34 cellular contexts compared by ENCODE assay signal in genomic region chrX:112356031-112356430, GRCh38.
"Had no signal": no experiment of that assay in that cellular context is flagged by ENCODE, and none has a peak within 500 bp of the region (broad histone marks: within the 10 kb centered on the region; RNA-seq: fewer than 3 reads in every experiment).

No MANE protein-coding gene starts in this region.

- H3K36me3 Mint-ChIP-seq: activated CD8-positive, alpha-beta memory T cell treated with anti-CD3 and anti-CD28 coated beads, Interleukin-2, amount 10 ng/mL, durations not matched to agents 7 days and 5 days; activated naive CD4-positive, alpha-beta T cell treated with anti-CD3 and anti-CD28 coated beads, Interleukin-2, amount 10 ng/mL, durations not matched to agents 7 days and 5 days; activated naive CD4-positive, alpha-beta T cell treated with anti-CD3 and anti-CD28 coated beads, Interleukin-2, amount 50 U/mL, for 24 hours; activated naive CD8-positive, alpha-beta T cell; activated naive CD8-positive, alpha-beta T cell treated with anti-CD3 and anti-CD28 coated beads, Interleukin-2, amount 10 ng/mL, durations not matched to agents 7 days and 5 days; brain had no signal

- ATAC-seq: activated CD8-positive, alpha-beta memory T cell treated with anti-CD3 and anti-CD28 coated beads, Interleukin-2, amount 10 ng/mL, durations not matched to agents 7 days and 5 days; activated CD8-positive, alpha-beta T cell treated with anti-CD3 and anti-CD28 coated beads, Interleukin-2, amount 10 ng/mL, durations not matched to agents 7 days and 5 days; activated naive CD8-positive, alpha-beta T cell treated with anti-CD3 and anti-CD28 coated beads, Interleukin-2, amount 50 U/mL, for 24 hours had no signal

- H3K27ac Mint-ChIP-seq: activated B cell treated with CpG ODN at 0.5 μM for 24 hours; activated CD4-positive, alpha-beta memory T cell treated with anti-CD3 and anti-CD28 coated beads, Interleukin-2, amount 10 ng/mL, durations not matched to agents 7 days and 5 days; activated CD4-positive, alpha-beta T cell treated with anti-CD3 and anti-CD28 coated beads, Interleukin-2, amount 10 ng/mL, durations not matched to agents 7 days and 5 days; activated CD8-positive, alpha-beta memory T cell treated with anti-CD3 and anti-CD28 coated beads, Interleukin-2, amount 10 ng/mL, durations not matched to agents 7 days and 5 days; activated CD8-positive, alpha-beta T cell treated with anti-CD3 and anti-CD28 coated beads, Interleukin-2, amount 10 ng/mL, durations not matched to agents 7 days and 5 days; activated naive CD4-positive, alpha-beta T cell treated with anti-CD3 and anti-CD28 coated beads, Interleukin-2, amount 10 ng/mL, durations not matched to agents 7 days and 5 days; activated naive CD4-positive, alpha-beta T cell treated with anti-CD3 and anti-CD28 coated beads, Interleukin-2, amount 50 U/mL, for 24 hours; activated naive CD8-positive, alpha-beta T cell; activated naive CD8-positive, alpha-beta T cell treated with anti-CD3 and anti-CD28 coated beads, Interleukin-2, amount 10 ng/mL, durations not matched to agents 7 days and 5 days; activated naive CD8-positive, alpha-beta T cell treated with anti-CD3 and anti-CD28 coated beads, Interleukin-2, amount 50 U/mL, for 24 hours; activated T-cell treated with anti-CD3 and anti-CD28 coated beads, Interleukin-2, amount 50 U/mL, for 24 hours; activated T-helper 2 cell treated with anti-CD3 and anti-CD28 coated beads, Interferon-gamma antibody, Interleukin-2, Interleukin-4, amounts not matched to agents 10 μg/mL and 5 μg/mL and 100 μg/mL, durations not matched to agents 14 hours and 24 hours and 36 hours; T-helper 1 cell treated with Interleukin-12 subunit alpha and Interleukin-12 subunit beta and Interleukin-4 antibody, amounts not matched to agents 30 μg/mL and 1 μg/mL, for 36 hours; T-helper 2 cell treated with Interferon-gamma antibody and Interleukin-4, amounts not matched to agents 5 μg/mL and 100 μg/mL, for 36 hours had no signal

- H3K27ac ChIP-seq: ascending aorta, cardiac muscle cell, VCaP had no signal

- H3K36me3 ChIP-seq: ascending aorta, cardiac muscle cell had no signal

- H3K4me1 Mint-ChIP-seq: activated B cell treated with CpG ODN at 0.5 μM for 24 hours; activated CD4-positive, alpha-beta memory T cell treated with anti-CD3 and anti-CD28 coated beads, Interleukin-2, amount 10 ng/mL, durations not matched to agents 7 days and 5 days; activated CD4-positive, alpha-beta T cell treated with anti-CD3 and anti-CD28 coated beads, Interleukin-2, amount 10 ng/mL, durations not matched to agents 7 days and 5 days; activated CD8-positive, alpha-beta memory T cell treated with anti-CD3 and anti-CD28 coated beads, Interleukin-2, amount 10 ng/mL, durations not matched to agents 7 days and 5 days; activated naive CD4-positive, alpha-beta T cell treated with anti-CD3 and anti-CD28 coated beads, Interleukin-2, amount 10 ng/mL, durations not matched to agents 7 days and 5 days; activated naive CD4-positive, alpha-beta T cell treated with anti-CD3 and anti-CD28 coated beads, Interleukin-2, amount 50 U/mL, for 24 hours; activated naive CD8-positive, alpha-beta T cell treated with anti-CD3 and anti-CD28 coated beads, Interleukin-2, amount 10 ng/mL, durations not matched to agents 7 days and 5 days; activated naive CD8-positive, alpha-beta T cell treated with anti-CD3 and anti-CD28 coated beads, Interleukin-2, amount 50 U/mL, for 24 hours; central memory CD8-positive, alpha-beta T cell had no signal

- H3K27me3 Mint-ChIP-seq: activated B cell treated with CpG ODN at 0.5 μM for 24 hours; activated CD4-positive, alpha-beta memory T cell treated with anti-CD3 and anti-CD28 coated beads, Interleukin-2, amount 10 ng/mL, durations not matched to agents 7 days and 5 days; activated CD4-positive, alpha-beta T cell treated with anti-CD3 and anti-CD28 coated beads, Interleukin-2, amount 10 ng/mL, durations not matched to agents 7 days and 5 days; activated CD8-positive, alpha-beta memory T cell treated with anti-CD3 and anti-CD28 coated beads, Interleukin-2, amount 10 ng/mL, durations not matched to agents 7 days and 5 days; activated naive CD4-positive, alpha-beta T cell treated with anti-CD3 and anti-CD28 coated beads, Interleukin-2, amount 10 ng/mL, durations not matched to agents 7 days and 5 days; activated naive CD4-positive, alpha-beta T cell treated with anti-CD3 and anti-CD28 coated beads, Interleukin-2, amount 50 U/mL, for 24 hours; activated naive CD8-positive, alpha-beta T cell; activated naive CD8-positive, alpha-beta T cell treated with anti-CD3 and anti-CD28 coated beads, Interleukin-2, amount 10 ng/mL, durations not matched to agents 7 days and 5 days; activated naive CD8-positive, alpha-beta T cell treated with anti-CD3 and anti-CD28 coated beads, Interleukin-2, amount 50 U/mL, for 24 hours; central memory CD8-positive, alpha-beta T cell had no signal

- H3K4me3 ChIP-seq: ascending aorta, cardiac muscle cell had no signal

- H3K27me3 ChIP-seq: ascending aorta, cardiac muscle cell had no signal

- DNase-seq: activated B cell treated with CpG ODN at 0.5 μM for 24 hours; activated CD4-positive, alpha-beta memory T cell treated with anti-CD3 and anti-CD28 coated beads, Interleukin-2, amount 10 ng/mL, durations not matched to agents 7 days and 5 days; activated CD4-positive, alpha-beta T cell treated with anti-CD3 and anti-CD28 coated beads for 48 hours; activated CD4-positive, alpha-beta T cell treated with anti-CD3 and anti-CD28 coated beads, Interleukin-2, amount 10 ng/mL, durations not matched to agents 7 days and 5 days; activated CD4-positive, alpha-beta T cell treated with anti-CD3 and anti-CD28 coated beads, Interleukin-2, amount 50 U/mL, for 48 hours; activated CD4-positive, CD25-positive, alpha-beta regulatory T cell treated with anti-CD3 and anti-CD28 coated beads, Interleukin-2, amount 50 U/mL, for 72 hours; activated CD8-positive, alpha-beta memory T cell treated with anti-CD3 and anti-CD28 coated beads for 24 hours; activated CD8-positive, alpha-beta memory T cell treated with anti-CD3 and anti-CD28 coated beads, Interleukin-2, amount 10 ng/mL, durations not matched to agents 7 days and 5 days; activated CD8-positive, alpha-beta memory T cell treated with anti-CD3 and anti-CD28 coated beads, Interleukin-2, amount 50 U/mL, for 48 hours; activated CD8-positive, alpha-beta T cell treated with anti-CD3 and anti-CD28 coated beads, Interleukin-2, amount 10 ng/mL, durations not matched to agents 7 days and 5 days; activated effector memory CD4-positive, alpha-beta T cell treated with Interleukin-2 at 50 U/mL for 16 hours; activated gamma-delta T cell; activated naive CD4-positive, alpha-beta T cell treated with anti-CD3 and anti-CD28 coated beads, Interleukin-2, amount 10 ng/mL, durations not matched to agents 7 days and 5 days; activated naive CD4-positive, alpha-beta T cell treated with Interleukin-2 at 50 U/mL for 16 hours; activated naive CD8-positive, alpha-beta T cell treated with anti-CD3 and anti-CD28 coated beads, Interleukin-2, amount 10 ng/mL, durations not matched to agents 7 days and 5 days; activated naive CD8-positive, alpha-beta T cell treated with anti-CD3 and anti-CD28 coated beads, Interleukin-2, amount 50 U/mL, for 24 hours; activated T-cell treated with anti-CD3 and anti-CD28 coated beads, Interleukin-2, amount 50 U/mL, for 24 hours; activated T-cell treated with anti-CD3 and anti-CD28 coated beads, Interleukin-2, amount 50 U/mL, for 48 hours; amygdala; anterior cingulate cortex; caudate nucleus; T-helper 1 cell; T-helper 2 cell; T-helper 9 cell had no signal

- H3K4me1 ChIP-seq: ascending aorta had no signal

- H3K9me3 Mint-ChIP-seq: activated B cell treated with CpG ODN at 0.5 μM for 24 hours; activated CD4-positive, alpha-beta memory T cell treated with anti-CD3 and anti-CD28 coated beads, Interleukin-2, amount 10 ng/mL, durations not matched to agents 7 days and 5 days; activated CD4-positive, alpha-beta T cell treated with anti-CD3 and anti-CD28 coated beads, Interleukin-2, amount 10 ng/mL, durations not matched to agents 7 days and 5 days; activated naive CD4-positive, alpha-beta T cell treated with anti-CD3 and anti-CD28 coated beads, Interleukin-2, amount 50 U/mL, for 24 hours; activated naive CD8-positive, alpha-beta T cell treated with anti-CD3 and anti-CD28 coated beads, Interleukin-2, amount 10 ng/mL, durations not matched to agents 7 days and 5 days; activated naive CD8-positive, alpha-beta T cell treated with anti-CD3 and anti-CD28 coated beads, Interleukin-2, amount 50 U/mL, for 24 hours; activated T-helper 2 cell treated with anti-CD3 and anti-CD28 coated beads, Interferon-gamma antibody, Interleukin-2, Interleukin-4, amounts not matched to agents 10 μg/mL and 5 μg/mL and 100 μg/mL, durations not matched to agents 14 hours and 24 hours and 36 hours; central memory CD8-positive, alpha-beta T cell; T-helper 1 cell treated with Interleukin-12 subunit alpha and Interleukin-12 subunit beta and Interleukin-4 antibody, amounts not matched to agents 30 μg/mL and 1 μg/mL, for 36 hours; T-helper 2 cell treated with Interferon-gamma antibody and Interleukin-4, amounts not matched to agents 5 μg/mL and 100 μg/mL, for 36 hours had no signal

- H3K4me3 Mint-ChIP-seq: activated B cell treated with CpG ODN at 0.5 μM for 24 hours; activated CD4-positive, alpha-beta memory T cell treated with anti-CD3 and anti-CD28 coated beads, Interleukin-2, amount 10 ng/mL, durations not matched to agents 7 days and 5 days; activated CD4-positive, alpha-beta T cell treated with anti-CD3 and anti-CD28 coated beads, Interleukin-2, amount 10 ng/mL, durations not matched to agents 7 days and 5 days; activated CD8-positive, alpha-beta memory T cell treated with anti-CD3 and anti-CD28 coated beads, Interleukin-2, amount 10 ng/mL, durations not matched to agents 7 days and 5 days; activated CD8-positive, alpha-beta T cell treated with anti-CD3 and anti-CD28 coated beads, Interleukin-2, amount 10 ng/mL, durations not matched to agents 7 days and 5 days; activated naive CD4-positive, alpha-beta T cell treated with anti-CD3 and anti-CD28 coated beads, Interleukin-2, amount 10 ng/mL, durations not matched to agents 7 days and 5 days; activated naive CD4-positive, alpha-beta T cell treated with anti-CD3 and anti-CD28 coated beads, Interleukin-2, amount 50 U/mL, for 24 hours; activated naive CD8-positive, alpha-beta T cell; activated naive CD8-positive, alpha-beta T cell treated with anti-CD3 and anti-CD28 coated beads, Interleukin-2, amount 10 ng/mL, durations not matched to agents 7 days and 5 days; activated naive CD8-positive, alpha-beta T cell treated with anti-CD3 and anti-CD28 coated beads, Interleukin-2, amount 50 U/mL, for 24 hours; activated T-cell treated with anti-CD3 and anti-CD28 coated beads, Interleukin-2, amount 50 U/mL, for 24 hours; brain; central memory CD8-positive, alpha-beta T cell; T-helper 1 cell treated with Interleukin-12 subunit alpha and Interleukin-12 subunit beta and Interleukin-4 antibody, amounts not matched to agents 30 μg/mL and 1 μg/mL, for 36 hours; T-helper 2 cell treated with Interferon-gamma antibody and Interleukin-4, amounts not matched to agents 5 μg/mL and 100 μg/mL, for 36 hours had no signal

- H3K9me3 ChIP-seq: ascending aorta had no signal
